13 cellular contexts compared by ENCODE assay signal in the genomic region with DNA sequence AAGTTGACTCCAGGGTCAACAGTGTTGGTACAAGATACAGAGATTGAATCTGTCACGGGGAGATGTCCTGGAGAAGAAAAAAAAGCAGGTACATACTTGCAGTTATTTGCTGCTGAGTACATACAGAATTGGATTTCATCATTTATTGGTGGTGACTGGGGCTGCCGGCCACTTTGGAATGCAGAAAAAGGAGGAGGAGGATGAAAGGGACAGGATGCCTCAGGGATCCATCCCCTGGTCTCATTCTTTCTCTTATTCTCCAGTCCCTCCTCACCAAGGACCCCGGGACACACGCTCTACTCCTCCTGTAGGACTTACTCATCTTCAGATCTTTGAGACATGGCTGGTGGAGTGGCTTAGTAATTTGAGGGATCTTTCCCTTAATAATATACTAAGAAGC. TPM values are rescaled to one million over a fixed set of nuclear protein-coding genes. Genes with fewer than 3 reads are reported as not detected.
A peak's percentile ranks its signal among the peaks of the same experiment; 100 is the strongest.
DNase-seq lines count a peak whose midpoint lies in the region; ATAC-seq and TF ChIP-seq lines count a peak whose summit lies in the region.
"Had no signal": no experiment of that assay in that cellular context is flagged by ENCODE, and none has a peak within 500 bp of the region (broad histone marks: within the 10 kb centered on the region; RNA-seq: fewer than 3 reads in every experiment).

No MANE protein-coding gene starts in this region.

- no peaks in the 10 kb centered on the region for H3K79me1 ChIP-seq in IMR-90 (ENCODE audit: low read depth in 1 of 2, low read length in 2 of 2)

- no peak overlapping the region for H3K4me2 ChIP-seq in IMR-90 (ENCODE audit: low read depth, low read length)
- H3K4me2 ChIP-seq: BLaER1 had no signal

- no peaks in the 10 kb centered on the region for H3K9me3 ChIP-seq in Caco-2
- no peaks in the 10 kb centered on the region for H3K9me3 ChIP-seq in IMR-90 (ENCODE audit: control insufficient read depth, insufficient read depth, low read length)
- H3K9me3 ChIP-seq: BLaER1, HAP-1 had no signal

- no peak overlapping the region for H3K4ac ChIP-seq in IMR-90 (ENCODE audit: low read depth, low read length)

- no peak overlapping the region; a peak in 1 of 4 replicates for H4K8ac ChIP-seq in IMR-90 (ENCODE audit: low read depth in 2 of 2, low read length in 2 of 2)

- no peak overlapping the region for H2AFZ ChIP-seq in IMR-90 (replicated peaks; ENCODE audit: low read length, poor library complexity)

- no peak overlapping the region for H3K18ac ChIP-seq in IMR-90 (ENCODE audit: low read depth, low read length)

- H3K56ac ChIP-seq in IMR-90 (ENCODE audit: extremely low read depth, insufficient read depth, low read length): no peak overlapping the region

- CTCF ChIA-PET in Caco-2 (lab: Charles Lee): no interaction called here
- CTCF ChIA-PET in IMR-90 (lab: Yijun Ruan, JAX): no interaction called here

- H2AK5ac ChIP-seq in IMR-90 (ENCODE audit: low read depth, low read length): no peak overlapping the region

- POLR2A ChIA-PET in Caco-2 (lab: Charles Lee): no interaction called here
- POLR2A ChIA-PET in IMR-90 (lab: Charles Lee; ENCODE audit: unreplicated experiment): no interaction called here

- no peak overlapping the region for H4K5ac ChIP-seq in IMR-90 (ENCODE audit: low read depth, low read length)

- ATAC-seq in IMR-90 (ENCODE audit: low read depth) (no peak), SK-N-SH treated with all-trans-retinoic acid at 6 μM for 48 hours (peak; percentile 3; the same call in 1 of the 3 replicates)

- H3K4me1 Mint-ChIP-seq in Caco-2 (ENCODE audit: low read depth, unreplicated experiment) (peaks cover 20% of the 10 kb centered on the region), mesothelial cell of epicardium (peaks cover 69% of the 10 kb centered on the region)
- H3K4me1 Mint-ChIP-seq: CD4-positive, CD25-positive, alpha-beta regulatory T cell had no signal

- H3K4me3 Mint-ChIP-seq in Caco-2 (ENCODE audit: unreplicated experiment) (peak overlapping the region; percentile 22), mesothelial cell of epicardium (peak overlapping the region; percentile 1)
- H3K4me3 Mint-ChIP-seq: CD4-positive, CD25-positive, alpha-beta regulatory T cell had no signal

- H3K14ac ChIP-seq in IMR-90 (replicated peaks; ENCODE audit: low read depth, low read length): no peak overlapping the region

- BruUV-seq in Caco-2 (replicated peaks; lab: Mats Ljungman, UMichigan) (no TSS peak), IMR-90 (replicated peaks; lab: Mats Ljungman, UMichigan) (no TSS peak)

- H3K36me3 Mint-ChIP-seq in Caco-2 (ENCODE audit: insufficient read depth, unreplicated experiment) (no peaks in the 10 kb centered on the region), mesothelial cell of epicardium (no peaks in the 10 kb centered on the region)
- H3K36me3 Mint-ChIP-seq: CD4-positive, CD25-positive, alpha-beta regulatory T cell had no signal

- H3K9me3 Mint-ChIP-seq in Caco-2 (ENCODE audit: unreplicated experiment) (no peaks in the 10 kb centered on the region), mesothelial cell of epicardium (no peaks in the 10 kb centered on the region)
- H3K9me3 Mint-ChIP-seq: CD4-positive, CD25-positive, alpha-beta regulatory T cell had no signal

- no peak overlapping the region for H2BK15ac ChIP-seq in IMR-90 (ENCODE audit: low read depth, low read length)

- no peak overlapping the region for H2BK120ac ChIP-seq in IMR-90 (ENCODE audit: low read depth, low read length)

- H3K27me3 ChIP-seq in Caco-2 (replicated peaks; ENCODE audit: control insufficient read depth, insufficient read depth, low read length) (no peaks in the 10 kb centered on the region), IMR-90 (ENCODE audit: control insufficient read depth, insufficient read depth, low read length) (no peaks in the 10 kb centered on the region)
- H3K27me3 ChIP-seq: BLaER1 had no signal

- H3K36me3 ChIP-seq in Caco-2 (ENCODE audit: control insufficient read depth, insufficient read depth, low read length) (no peaks in the 10 kb centered on the region), IMR-90 (ENCODE audit: control insufficient read depth, insufficient read depth, low read length) (no peaks in the 10 kb centered on the region)
- H3K36me3 ChIP-seq: BLaER1, HAP-1 had no signal

- no peak overlapping the region for H2BK5ac ChIP-seq in IMR-90 (ENCODE audit: low read depth, low read length, poor library complexity, severe bottlenecking)

- in situ Hi-C loops in IMR-90 (cut with MboI; ENCODE audit: low sequenced_read_pairs): loop anchor here (10.0 to 25.0 kb wide), 6 partner anchors 618 to 1843 kb away; no protein-coding TSS in a partner anchor

- H3K4me3 ChIP-seq in Caco-2 (ENCODE audit: low read depth, low read length) (no peak overlapping the region), IMR-90 (ENCODE audit: insufficient read depth, low read depth, low read length) (no peak overlapping the region)
- H3K4me3 ChIP-seq: BLaER1, HAP-1 had no signal

- DNase-seq in Caco-2: peak; percentile 37 to 48
- no peak for DNase-seq in IMR-90
- no peak for DNase-seq in mesothelial cell of epicardium (ENCODE audit: low spot score in 2 of 2, unreplicated experiment in 2 of 2)
- DNase-seq in NCI-H1436 treated with DMSO at 0.1 percent for 48 hours (lab: John Stamatoyannopoulos, UW): no peak
- DNase-seq in NCI-H524 (lab: John Stamatoyannopoulos, UW): no peak
- DNase-seq in HuH-7 (ENCODE audit: low spot score): no peak
- DNase-seq: 8988T; AML-193; CD4-positive, CD25-positive, alpha-beta regulatory T cell; DMS79 had no signal

- TF ChIP-seq POLR2A in IMR-90 (IDR thresholded peaks at IDR 0.05; ENCODE audit: low read depth, low read length): no peak

- H3K4me1 ChIP-seq in Caco-2 (peaks cover 12% of the 10 kb centered on the region; the same call in 1 of the 2 replicates), IMR-90 (ENCODE audit: control insufficient read depth, insufficient read depth, low read length) (no peaks in the 10 kb centered on the region; the same call in 1 of the 2 replicates)
- H3K4me1 ChIP-seq: BLaER1 had no signal

- peak overlapping the region; percentile 34; the same call in 1 of the 2 replicates for H2BK20ac ChIP-seq in IMR-90 (ENCODE audit: low read depth, low read length)

- no peak for TF ChIP-seq CTCF in Caco-2 (IDR thresholded peaks at IDR 0.05; ENCODE audit: insufficient read depth in 1 of 2, low read depth in 1 of 2, low read length in 1 of 2, severe bottlenecking in 1 of 2, unreplicated experiment in 1 of 2)
- no peak for TF ChIP-seq CTCF in IMR-90 (conservative IDR thresholded peaks at IDR 0.05; ENCODE audit: low read depth, low read length)
- TF ChIP-seq CTCF in mesothelial cell of epicardium (IDR thresholded peaks at IDR 0.05; ENCODE audit: unreplicated experiment): no peak

- H3K27me3 Mint-ChIP-seq in Caco-2 (ENCODE audit: insufficient read depth, unreplicated experiment): no peaks in the 10 kb centered on the region
- H3K27me3 Mint-ChIP-seq in mesothelial cell of epicardium (ENCODE audit: low read depth): no peaks in the 10 kb centered on the region

- H3K9ac ChIP-seq in IMR-90 (ENCODE audit: low read depth, low read length): no peak overlapping the region
- H3K9ac ChIP-seq: BLaER1 had no signal

- H3K9me1 ChIP-seq in IMR-90 (ENCODE audit: insufficient read depth, low read length): 0 out of 2 replicates have a peak, but pooled peaks cover under 1% of the 10 kb centered on the region

- H3K27ac Mint-ChIP-seq in Caco-2 (ENCODE audit: unreplicated experiment) (no peak overlapping the region), mesothelial cell of epicardium (peak overlapping the region; percentile 91)
- H3K27ac Mint-ChIP-seq: CD4-positive, CD25-positive, alpha-beta regulatory T cell had no signal

- no peak overlapping the region for H3K27ac ChIP-seq in IMR-90 (ENCODE audit: insufficient read depth, low read length)
- H3K27ac ChIP-seq: BLaER1 had no signal

- H3K23ac ChIP-seq in IMR-90 (ENCODE audit: low read depth, low read length): no peak overlapping the region

- intact Hi-C loops in Caco-2 (cut with micrococcal nuclease; ENCODE audit: unreplicated experiment): loop anchor here (5.0 to 10.0 kb wide), 3 partner anchors 156 to 754 kb away; no protein-coding TSS in a partner anchor
- intact Hi-C loops in IMR-90 (cut with micrococcal nuclease): loop anchor here (5.0 to 10.0 kb wide), 5 partner anchors 496 to 1376 kb away; no protein-coding TSS in a partner anchor

- TF ChIP-seq RAD21 in IMR-90 (IDR thresholded peaks at IDR 0.05; ENCODE audit: low read length): no peak

- no peak overlapping the region for H2AK9ac ChIP-seq in IMR-90 (replicated peaks; ENCODE audit: low read depth, low read length, poor library complexity)

- H4K91ac ChIP-seq in IMR-90 (ENCODE audit: insufficient read depth, low read depth, low read length): no peak overlapping the region

- WGBS in IMR-90 (ENCODE audit: extremely low coverage in 2 of 2, insufficient read length in 1 of 2), 2 experiments: no CpG with 5 or more reads among the region's 4 CpGs

- dilution Hi-C loops in IMR-90 (cut with HindIII; ENCODE audit: low sequenced_read_pairs, unreplicated experiment): no loop called here

- no peaks in the 10 kb centered on the region for H4K20me1 ChIP-seq in IMR-90 (ENCODE audit: insufficient read depth, low read length)
- H4K20me1 ChIP-seq: BLaER1 had no signal

TF ChIP-seq in IMR-90, 13 proteins besides CTCF, POLR2A, EP300 and RAD21 (continues in another document):
- no peak for TF ChIP-seq FOS (IDR thresholded peaks at IDR 0.05; ENCODE audit: low read depth, low read length)
- no peak for TF ChIP-seq MAZ (IDR thresholded peaks at IDR 0.05; ENCODE audit: borderline replicate concordance, low read depth, low read length)
- TF ChIP-seq MAFK (IDR thresholded peaks at IDR 0.05; ENCODE audit: low read depth, low read length): no peak

TF ChIP-seq in SK-N-SH treated with all-trans-retinoic acid at 6 μM for 48 hours, 23 proteins besides CTCF, POLR2A, EP300 and RAD21:
- TF ChIP-seq ARNTL (CRISPR knock-in tag; IDR thresholded peaks at IDR 0.05; ENCODE audit: borderline replicate concordance, low read depth) (no peak), GLIS3 (CRISPR knock-in tag; IDR thresholded peaks at IDR 0.05) (no peak)

RNA-seq across cellular contexts. Expression of a gene that starts 30.0 kb away (rescaled TPM):
- 28.5 and 28.7 TPM in 2 replicates for total RNA-seq in Caco-2 (2022)
- total RNA-seq in IMR-90 (2012; rRNA removed): 50.3 and 71.3 TPM in 2 replicates
- polyA plus RNA-seq in IMR-90 (2012; rRNA removed): 59.9 and 70.1 TPM in 2 replicates
- 41.7 and 74.2 TPM in 2 replicates for polyA plus RNA-seq in IMR-90 (2012; cell fraction: cytosol; rRNA removed)
- 69.5 and 106 TPM in 2 replicates for polyA plus RNA-seq in IMR-90 (2012; cell fraction: nucleus; rRNA removed; ENCODE audit: low replicate concordance)
- 377 to 397 TPM (median 379 TPM) in 3 replicates for total RNA-seq in mesothelial cell of epicardium
- total RNA-seq: CD4-positive, CD25-positive, alpha-beta regulatory T cell had no signal
- polyA plus RNA-seq: CD4-positive, CD25-positive, alpha-beta regulatory T cell had no signal

Comparison
In these comparisons a context has a peak if more than half of its experiments do, and no peak if none do; other contexts are left out.
1. DNase-seq: peak in Caco-2 (2 of 2); none in IMR-90 (single experiment), mesothelial cell of epicardium (0 of 2), NCI-H1436 treated with DMSO at 0.1 percent for 48 hours (single experiment), NCI-H524 (0 of 2) and HuH-7 (single experiment).